11 cellular contexts compared by ENCODE assay signal in genomic region chr1:85289207-85289847, GRCh38. TPM values are rescaled to one million over a fixed set of nuclear protein-coding genes. Genes with fewer than 3 reads are reported as not detected.
DNase-seq lines count a peak whose midpoint lies in the region.
"Had no signal": no experiment of that assay in that cellular context is flagged by ENCODE, and none has a peak within 500 bp of the region (broad histone marks: within the 10 kb centered on the region; RNA-seq: fewer than 3 reads in every experiment).

No MANE protein-coding gene starts in this region.

- H3K36me3 Mint-ChIP-seq in CD4-positive, alpha-beta memory T cell, result no peaks in the 10 kb centered on the region
- no peaks in the 10 kb centered on the region for H3K36me3 Mint-ChIP-seq in activated CD4-positive, alpha-beta T cell treated with anti-CD3 and anti-CD28 coated beads, Interleukin-2, amount 10 ng/mL, durations not matched to agents 7 days and 5 days (ENCODE audit: low read depth)

- DNase-seq in stimulated activated CD4-positive, alpha-beta T cell treated with anti-CD3 and anti-CD28 coated beads, Interleukin-15, amount 100 ng/mL, for 48 hours (ENCODE audit: low read depth in 2 of 2), result peak; percentile 30 to 56
- no peak for DNase-seq in stimulated activated CD4-positive, alpha-beta T cell treated with anti-CD3 and anti-CD28 coated beads, Interleukin-4, amount 100 ng/mL, for 1 hour
- DNase-seq in NOMO-1 treated with dmso at 0.1 percent for 144 hours (lab: John Stamatoyannopoulos, UW; ENCODE audit: unreplicated experiment) (peak; percentile 40), NCI-H526 (lab: John Stamatoyannopoulos, UW) (no peak), NCI-H446 (lab: John Stamatoyannopoulos, UW) (no peak)
- no peak for DNase-seq in CD4-positive, alpha-beta memory T cell
- DNase-seq in activated CD4-positive, alpha-beta T cell treated with anti-CD3 and anti-CD28 coated beads, Interleukin-2, amount 10 ng/mL, durations not matched to agents 7 days and 5 days, result no peak
- DNase-seq: hippocampal formation had no signal

- H3K9me3 Mint-ChIP-seq in CD4-positive, alpha-beta memory T cell, result no peaks in the 10 kb centered on the region
- no peaks in the 10 kb centered on the region for H3K9me3 Mint-ChIP-seq in activated CD4-positive, alpha-beta T cell treated with anti-CD3 and anti-CD28 coated beads, Interleukin-2, amount 10 ng/mL, durations not matched to agents 7 days and 5 days

- H3K27me3 ChIP-seq in esophagus (ENCODE audit: control insufficient read depth in 1 of 2, insufficient read depth in 2 of 2, low read length in 2 of 2), result no peaks in the 10 kb centered on the region
- H3K27me3 ChIP-seq in CD4-positive, alpha-beta memory T cell (ENCODE audit: insufficient read depth, low read length), result no peaks in the 10 kb centered on the region

- WGBS in esophagus, 2 donors, result 61 to 77% methylated on average over 9 of the region's 9 CpGs

- H3K4me1 Mint-ChIP-seq in CD4-positive, alpha-beta memory T cell, result no peaks in the 10 kb centered on the region
- peaks cover 5% of the 10 kb centered on the region for H3K4me1 Mint-ChIP-seq in activated CD4-positive, alpha-beta T cell treated with anti-CD3 and anti-CD28 coated beads, Interleukin-2, amount 10 ng/mL, durations not matched to agents 7 days and 5 days

- H3K27ac Mint-ChIP-seq in CD4-positive, alpha-beta memory T cell, result no peak overlapping the region
- H3K27ac Mint-ChIP-seq in activated CD4-positive, alpha-beta T cell treated with anti-CD3 and anti-CD28 coated beads, Interleukin-2, amount 10 ng/mL, durations not matched to agents 7 days and 5 days, result no peak overlapping the region

- H3K27ac ChIP-seq in esophagus (ENCODE audit: low read depth in 2 of 2, low read length in 1 of 2), result peak overlapping the region; percentile 69 to 90
- no peak overlapping the region for H3K27ac ChIP-seq in CD4-positive, alpha-beta memory T cell (ENCODE audit: low read depth, low read length)
- H3K27ac ChIP-seq: HL-60, VCaP had no signal

- no peaks in the 10 kb centered on the region for H3K9me3 ChIP-seq in esophagus (ENCODE audit: control insufficient read depth in 2 of 2, insufficient read depth in 1 of 2, low read depth in 1 of 2, low read length in 1 of 2)
- H3K9me3 ChIP-seq in CD4-positive, alpha-beta memory T cell (ENCODE audit: control insufficient read depth in 1 of 2, low read length in 2 of 2), result no peaks in the 10 kb centered on the region

- intact Hi-C loops in CD4-positive, alpha-beta memory T cell (cut with micrococcal nuclease), result no loop called here

- peaks cover 0 to 5% of the 10 kb centered on the region in 2 donors for H3K36me3 ChIP-seq in esophagus (ENCODE audit: control insufficient read depth in 2 of 2, insufficient read depth in 2 of 2, low read length in 1 of 2)
- H3K36me3 ChIP-seq in CD4-positive, alpha-beta memory T cell (ENCODE audit: insufficient read depth, low read length), result no peaks in the 10 kb centered on the region

- H3K27me3 Mint-ChIP-seq in CD4-positive, alpha-beta memory T cell, result peaks cover 1 to 2% of the 10 kb centered on the region in 2 donors
- peaks cover 36% of the 10 kb centered on the region for H3K27me3 Mint-ChIP-seq in activated CD4-positive, alpha-beta T cell treated with anti-CD3 and anti-CD28 coated beads, Interleukin-2, amount 10 ng/mL, durations not matched to agents 7 days and 5 days

- CTCF ChIA-PET in CD4-positive, alpha-beta memory T cell (lab: Charles Lee; ENCODE audit: partially characterized antibody), result interaction anchor here (0.7 kb wide), 1 partner anchor 35 kb away, joined by 4 read pairs; no protein-coding TSS in a partner anchor
- CTCF ChIA-PET in activated CD4-positive, alpha-beta T cell treated with anti-CD3 and anti-CD28 coated beads, Interleukin-2, amount 10 ng/mL, durations not matched to agents 7 days and 5 days (lab: Charles Lee), result no interaction called here

- POLR2A ChIA-PET in CD4-positive, alpha-beta memory T cell (lab: Charles Lee; ENCODE audit: partially characterized antibody), result no interaction called here
- POLR2A ChIA-PET in activated CD4-positive, alpha-beta T cell treated with anti-CD3 and anti-CD28 coated beads, Interleukin-2, amount 10 ng/mL, durations not matched to agents 7 days and 5 days (lab: Charles Lee), result no interaction called here

- no peak overlapping the region for H3K4me3 ChIP-seq in esophagus (ENCODE audit: low read depth in 1 of 2, low read length in 2 of 2)
- H3K4me3 ChIP-seq in CD4-positive, alpha-beta memory T cell (ENCODE audit: low read length in 2 of 2), result no peak overlapping the region

- no peak overlapping the region for H3K4me3 Mint-ChIP-seq in CD4-positive, alpha-beta memory T cell
- H3K4me3 Mint-ChIP-seq in activated CD4-positive, alpha-beta T cell treated with anti-CD3 and anti-CD28 coated beads, Interleukin-2, amount 10 ng/mL, durations not matched to agents 7 days and 5 days, result no peak overlapping the region

- peaks cover 0 to 8% of the 10 kb centered on the region in 2 donors for H3K4me1 ChIP-seq in esophagus (ENCODE audit: control insufficient read depth in 2 of 2, insufficient read depth in 2 of 2, low read length in 1 of 2)
- H3K4me1 ChIP-seq in CD4-positive, alpha-beta memory T cell (ENCODE audit: insufficient read depth, low read length), result no peaks in the 10 kb centered on the region

RNA-seq across cellular contexts. Expression of gene BCL10, which starts 12.9 kb away (rescaled TPM):
- 10 to 100 TPM; 11.5 to 13.1 TPM for polyA plus RNA-seq in esophagus
- total RNA-seq in CD4-positive, alpha-beta memory T cell, result 10 to 100 TPM; 36.1 to 37.0 TPM
- polyA plus RNA-seq in CD4-positive, alpha-beta memory T cell, result 10 to 100 TPM; 21.2 to 25.4 TPM
- total RNA-seq in activated CD4-positive, alpha-beta T cell treated with anti-CD3 and anti-CD28 coated beads, Interleukin-2, amount 10 ng/mL, durations not matched to agents 7 days and 5 days, result 10 to 100 TPM; 26.3 to 29.9 TPM

RNA-seq across cellular contexts. Expression of gene C1orf52, which starts 29.9 kb away (rescaled TPM):
- polyA plus RNA-seq in esophagus, result 10 to 100 TPM; 12.4 to 17.8 TPM
- 10 to 100 TPM; 39.6 to 41.6 TPM for total RNA-seq in CD4-positive, alpha-beta memory T cell
- 10 to 100 TPM; 21.2 to 25.8 TPM for polyA plus RNA-seq in CD4-positive, alpha-beta memory T cell
- total RNA-seq in activated CD4-positive, alpha-beta T cell treated with anti-CD3 and anti-CD28 coated beads, Interleukin-2, amount 10 ng/mL, durations not matched to agents 7 days and 5 days, result 10 to 100 TPM; 24.5 to 26.4 TPM

Comparison
In these comparisons a context has a peak if more than half of its experiments do, and no peak if none do; other contexts are left out.
1. DNase-seq: peak in stimulated activated CD4-positive, alpha-beta T cell treated with anti-CD3 and anti-CD28 coated beads, Interleukin-15, amount 100 ng/mL, for 48 hours (2 of 2) and NOMO-1 treated with dmso at 0.1 percent for 144 hours (single experiment); none in stimulated activated CD4-positive, alpha-beta T cell treated with anti-CD3 and anti-CD28 coated beads, Interleukin-4, amount 100 ng/mL, for 1 hour (single experiment), NCI-H526 (0 of 2), NCI-H446 (0 of 2), CD4-positive, alpha-beta memory T cell (0 of 5) and activated CD4-positive, alpha-beta T cell treated with anti-CD3 and anti-CD28 coated beads, Interleukin-2, amount 10 ng/mL, durations not matched to agents 7 days and 5 days (single experiment).